ENCODE assay signal across 8 cellular contexts in the genomic region with DNA sequence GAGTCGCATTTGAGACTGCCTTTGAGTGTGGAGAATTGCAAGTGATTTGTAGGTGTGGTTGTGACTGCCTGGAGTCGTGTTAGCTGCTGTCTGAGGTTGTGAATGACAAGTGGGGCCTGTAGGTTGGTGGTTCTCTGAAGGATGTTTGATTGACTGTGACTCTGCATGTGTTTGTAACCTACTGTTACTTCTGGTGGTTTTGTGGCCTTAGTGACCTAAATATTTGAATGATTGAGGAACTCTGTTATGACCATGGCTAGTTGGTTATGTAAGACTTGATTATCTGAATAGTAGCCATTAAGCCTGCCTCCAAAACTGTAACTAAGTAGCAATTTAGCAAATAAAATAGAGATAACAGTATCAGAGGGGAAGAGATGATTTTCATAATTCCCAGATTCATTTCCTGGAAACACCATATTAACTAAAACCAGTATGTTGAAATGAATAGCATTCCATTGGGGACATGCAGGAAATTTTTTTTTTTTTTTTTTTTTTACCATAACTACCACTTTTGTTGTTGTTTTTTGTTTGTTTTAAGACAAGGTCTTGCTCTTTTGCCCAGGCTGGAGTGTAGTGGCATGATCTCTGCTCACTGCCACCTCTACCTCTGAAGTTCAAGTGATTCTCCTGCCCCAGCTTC. TPM values are rescaled to one million over a fixed set of nuclear protein-coding genes. Genes with fewer than 3 reads are reported as not detected.
DNase-seq lines count a peak whose midpoint lies in the region; ATAC-seq and TF ChIP-seq lines count a peak whose summit lies in the region.

No MANE protein-coding gene starts in this region.

- peak overlapping the region; percentile 92 to 98 (median 96) for H3K27ac Mint-ChIP-seq in naive B cell

- H3K9me3 Mint-ChIP-seq in naive B cell, result peaks cover 0 to 4% (median 0%) of the 10 kb centered on the region in 7 donors

- DNase-seq in NCI-H2171 (lab: John Stamatoyannopoulos, UW) (peak; percentile 8), NCI-H2171 treated with DMSO at 0.1 percent for 48 hours (lab: John Stamatoyannopoulos, UW) (no peak), LHCN-M2 (ENCODE audit: low read depth) (peak; percentile 23), coronary artery (ENCODE audit: low spot score) (no peak), naive B cell (no peak), NCI-H1930 (lab: John Stamatoyannopoulos, UW) (no peak), posterior cingulate gyrus (no peak), NCI-H1105 (lab: John Stamatoyannopoulos, UW) (no peak)

- H3K4me3 Mint-ChIP-seq in naive B cell, result peak overlapping the region; percentile 86 to 97 (median 96)

- TF ChIP-seq CTCF in coronary artery (IDR thresholded peaks at IDR 0.05), result no peak

- H3K4me3 ChIP-seq in coronary artery, result peak overlapping the region; percentile 78

- no peaks in the 10 kb centered on the region for H3K27me3 Mint-ChIP-seq in naive B cell

- H3K27ac ChIP-seq in coronary artery, result peak overlapping the region; percentile 83 to 84

- intact Hi-C loops in posterior cingulate gyrus (cut with DNase I), result no loop called here

- H3K4me1 Mint-ChIP-seq in naive B cell, result peaks cover 21 to 29% (median 25%) of the 10 kb centered on the region in 3 donors

- peaks cover under 1 to 24% of the 10 kb centered on the region in 2 donors for H3K36me3 Mint-ChIP-seq in naive B cell

- peak in 1 of 2 donors; percentile 3 for ATAC-seq in naive B cell (ENCODE audit: low read depth in 2 of 2)

RNA-seq across cellular contexts. Expression of gene ZNF382, which starts 0.8 kb away (rescaled TPM):
- total RNA-seq in LHCN-M2 (2014; rRNA removed), result 4.0 and 5.4 TPM in 2 replicates
- 1.4 TPM for polyA plus RNA-seq in LHCN-M2 (2012)
- 10 to 100 TPM in 3 of 6 donors, 1 to 10 TPM in 2, under 1 TPM in 1; 0.28 to 15.5 (median 8.0) TPM for polyA plus RNA-seq in naive B cell (ENCODE audit: low read depth in 6 of 6)

RNA-seq across cellular contexts. Expression of gene ZNF529, which starts 32.9 kb away (rescaled TPM):
- total RNA-seq in LHCN-M2 (2014; rRNA removed), result 5.6 and 6.3 TPM in 2 replicates
- 2.7 TPM for polyA plus RNA-seq in LHCN-M2 (2012)
- 10 to 100 TPM in 3 of 6 donors, 1 to 10 TPM in 3; 5.9 to 10.8 (median 9.5) TPM for polyA plus RNA-seq in naive B cell (ENCODE audit: low read depth in 6 of 6)

Comparison
In these comparisons a context has a peak if more than half of its experiments do, and no peak if none do; other contexts are left out.
1. DNase-seq: peak in NCI-H2171 (single experiment) and LHCN-M2 (single experiment); none in NCI-H2171 treated with DMSO at 0.1 percent for 48 hours (single experiment), coronary artery (single experiment), naive B cell (single experiment), NCI-H1930 (0 of 2), posterior cingulate gyrus (0 of 10) and NCI-H1105 (single experiment).